15 cellular contexts compared by ENCODE assay signal in genomic region chr3:43742935-43743334, GRCh38. TPM values are rescaled to one million over a fixed set of nuclear protein-coding genes. Genes with fewer than 3 reads are reported as not detected.
DNase-seq lines count a peak whose midpoint lies in the region; ATAC-seq, FAIRE-seq and TF ChIP-seq lines count a peak whose summit lies in the region.
"Had no signal": no experiment of that assay in that cellular context is flagged by ENCODE, and none has a peak within 500 bp of the region (broad histone marks: within the 10 kb centered on the region; RNA-seq: fewer than 3 reads in every experiment).

No MANE protein-coding gene starts in this region.

- no peak for TF ChIP-seq EP300 in HepG2 (IDR thresholded peaks at IDR 0.05; ENCODE audit: low read depth in 2 of 2, low read length in 2 of 2)
- no peak for TF ChIP-seq EP300 in HepG2 (CRISPR knock-in tag; IDR thresholded peaks at IDR 0.05; ENCODE audit: borderline replicate concordance)

- H3K4me3 Mint-ChIP-seq in MCF 10A (ENCODE audit: unreplicated experiment) = no peak overlapping the region
- H3K4me3 Mint-ChIP-seq: natural killer cell treated with Interleukin-12 subunit alpha and Interleukin-12 subunit beta and Interleukin-15 and Interleukin-18, amount 100 ng/mL, for 72 hours; stimulated activated naive CD8-positive, alpha-beta T cell treated with anti-CD3 and anti-CD28 coated beads, Interleukin-15, Interleukin-2, amounts not matched to agents 100 ng/mL and 50 ng/mL, for 24 hours had no signal

- H3K4me1 ChIP-seq in liver (ENCODE audit: control insufficient read depth in 4 of 4, insufficient read depth in 4 of 4, low read length in 3 of 4) (peaks cover 2 to 12% (median 7%) of the 10 kb centered on the region in 4 donors), HepG2 (ENCODE audit: insufficient read depth, low read length) (peaks cover 9% of the 10 kb centered on the region), aorta (ENCODE audit: control insufficient read depth in 1 of 2, insufficient read depth in 2 of 2, low read length in 2 of 2) (no peaks in the 10 kb centered on the region)
- H3K4me1 ChIP-seq: BLaER1 had no signal

- no peak overlapping the region for H3K4me2 ChIP-seq in HepG2 (ENCODE audit: low read depth, low read length)
- H3K4me2 ChIP-seq: BLaER1, KMS-11 had no signal

- intact Hi-C loops in HepG2 (cut with micrococcal nuclease; ENCODE audit: unreplicated experiment) = no loop called here
- intact Hi-C loops in MCF 10A (cut with micrococcal nuclease) = loop anchor here (1.0 kb wide), 1 partner anchor 199 kb away; no protein-coding TSS in a partner anchor
- intact Hi-C loops in aorta (cut with DNase I) = no loop called here

- CTCF ChIA-PET in HepG2 (lab: Yijun Ruan, JAX; ENCODE audit: low intra/inter-chr PET ratio, low total read pairs) (no interaction called here), MCF 10A (lab: Yijun Ruan, JAX) (interaction anchor here (0.7 to 0.9 kb wide), 2 partner anchors 53 to 55 kb away, joined by 3 to 5 read pairs; no protein-coding TSS in a partner anchor)

- TF ChIP-seq POLR2A in HepG2 (IDR thresholded peaks at IDR 0.05; ENCODE audit: insufficient read depth in 1 of 2, low read depth in 2 of 2, low read length in 2 of 2) = no peak

- POLR2A ChIA-PET in HepG2 (lab: Yijun Ruan, JAX) = no interaction called here
- POLR2A ChIA-PET in MCF 10A (lab: Yijun Ruan, JAX) = interaction anchor here (0.8 to 0.9 kb wide), 3 partner anchors 11 to 241 kb away, joined by 3 read pairs; no protein-coding TSS in a partner anchor

- H3K4me3 ChIP-seq in liver (ENCODE audit: low read depth in 1 of 3, low read length in 3 of 3) (no peak overlapping the region), HepG2 (replicated peaks in 1 of 3; ENCODE audit: insufficient read depth in 1 of 3, low read depth in 2 of 3, low read length in 3 of 3) (no peak overlapping the region), aorta (ENCODE audit: low read length in 2 of 2) (no peak overlapping the region)
- H3K4me3 ChIP-seq: BLaER1 had no signal

- TF ChIP-seq CTCF in liver (IDR thresholded peaks at IDR 0.05; ENCODE audit: low read depth, low read length, missing input control) (no peak), HepG2 (CRISPR knock-in tag; IDR thresholded peaks at IDR 0.05) (no peak; the same call in 1 of the 2 replicates), MCF 10A (IDR thresholded peaks at IDR 0.05; ENCODE audit: unreplicated experiment) (peak; percentile 26)

- H3K36me3 Mint-ChIP-seq in MCF 10A (ENCODE audit: insufficient read depth, unreplicated experiment) = no peaks in the 10 kb centered on the region
- H3K36me3 Mint-ChIP-seq: natural killer cell treated with Interleukin-12 subunit alpha and Interleukin-12 subunit beta and Interleukin-15 and Interleukin-18, amount 100 ng/mL, for 72 hours had no signal

- no TSS peak for BruUV-seq in HepG2 (replicated peaks; lab: Mats Ljungman, UMichigan)
- no TSS peak for BruUV-seq in MCF 10A (replicated peaks; lab: Mats Ljungman, UMichigan)

- H3K9me3 Mint-ChIP-seq in MCF 10A (ENCODE audit: unreplicated experiment) = peaks cover 11% of the 10 kb centered on the region
- H3K9me3 Mint-ChIP-seq: natural killer cell treated with Interleukin-12 subunit alpha and Interleukin-12 subunit beta and Interleukin-15 and Interleukin-18, amount 100 ng/mL, for 72 hours; stimulated activated naive CD8-positive, alpha-beta T cell treated with anti-CD3 and anti-CD28 coated beads, Interleukin-15, Interleukin-2, amounts not matched to agents 100 ng/mL and 50 ng/mL, for 24 hours had no signal

- no peak overlapping the region for H2AFZ ChIP-seq in HepG2 (ENCODE audit: low read length)

- no peaks in the 10 kb centered on the region for H3K4me1 Mint-ChIP-seq in MCF 10A (ENCODE audit: insufficient read depth, unreplicated experiment)

- H3K9ac ChIP-seq in liver (ENCODE audit: low read depth in 1 of 2, low read length in 2 of 2) = no peak overlapping the region
- no peak overlapping the region for H3K9ac ChIP-seq in HepG2 (ENCODE audit: insufficient read depth, low read depth, low read length)
- H3K9ac ChIP-seq: BLaER1, KMS-11 had no signal

- H3K27ac ChIP-seq in liver (ENCODE audit: low read depth in 1 of 2, low read length in 2 of 2) = no peak overlapping the region
- H3K27ac ChIP-seq in HepG2 (ENCODE audit: extremely low read length, insufficient read depth, low read length) = no peak overlapping the region
- no peak overlapping the region for H3K27ac ChIP-seq in aorta (ENCODE audit: low read depth in 1 of 2, low read length in 2 of 2)
- H3K27ac ChIP-seq: BLaER1, KMS-11 had no signal

- TF ChIP-seq RAD21 in liver (IDR thresholded peaks at IDR 0.05) (peak; percentile 66 to 67), HepG2 (CRISPR knock-in tag; IDR thresholded peaks at IDR 0.05) (no peak)

- in situ Hi-C loops in HepG2 (cut with HindIII; ENCODE audit: extremely low pct_ligation_motif_present, low pct_unique_long_range_greater_than_20kb) = no loop called here

- no peak for DNase-seq in HepG2 (ENCODE audit: low spot score)
- DNase-seq in MCF 10A (ENCODE audit: unreplicated experiment) = peak; percentile 28
- no peak for DNase-seq in left lobe of liver (ENCODE audit: low spot score)
- DNase-seq in aorta = no peak
- DNase-seq in NCI-H1048 (lab: John Stamatoyannopoulos, UW) = no peak
- no peak for DNase-seq in 8988T
- DNase-seq: activated naive CD4-positive, alpha-beta T cell treated with Interleukin-2 at 50 U/mL for 16 hours; GOT3; NCI-H524 had no signal

- FAIRE-seq in HepG2 (lab: Jason Lieb, UNC) = no peak

- no peaks in the 10 kb centered on the region for H3K36me3 ChIP-seq in liver (ENCODE audit: control insufficient read depth in 4 of 4, insufficient read depth in 3 of 4, low read depth in 1 of 4, low read length in 3 of 4)
- no peaks in the 10 kb centered on the region for H3K36me3 ChIP-seq in HepG2 (replicated peaks in 1 of 2; ENCODE audit: control insufficient read depth in 1 of 2, insufficient read depth in 2 of 2, low read length in 2 of 2)
- no peaks in the 10 kb centered on the region for H3K36me3 ChIP-seq in aorta (ENCODE audit: control insufficient read depth in 1 of 2, insufficient read depth in 2 of 2, low read length in 1 of 2)
- H3K36me3 ChIP-seq: BLaER1 had no signal

- no peaks in the 10 kb centered on the region for H3K9me3 ChIP-seq in liver (ENCODE audit: control insufficient read depth in 4 of 4, low read length in 3 of 4)
- 0 out of 2 replicates have a peak, but pooled peaks cover 5% of the 10 kb centered on the region for H3K9me3 ChIP-seq in HepG2 (ENCODE audit: low read length)
- H3K9me3 ChIP-seq in aorta (ENCODE audit: control insufficient read depth, low read length) = no peaks in the 10 kb centered on the region

- H3K79me2 ChIP-seq in HepG2 (ENCODE audit: insufficient read depth, low read length) = no peaks in the 10 kb centered on the region

- H3K27me3 ChIP-seq in liver (ENCODE audit: control insufficient read depth in 4 of 4, insufficient read depth in 4 of 4, low read length in 3 of 4) (no peaks in the 10 kb centered on the region), HepG2 (ENCODE audit: control insufficient read depth in 1 of 2, insufficient read depth in 2 of 2, low read length in 2 of 2) (peaks cover 0 to 10% of the 10 kb centered on the region in 2 experiments; a peak in 2 of 5 replicates), aorta (ENCODE audit: control insufficient read depth in 1 of 2, insufficient read depth in 2 of 2, low read length in 1 of 2) (no peaks in the 10 kb centered on the region)
- H3K27me3 ChIP-seq: BLaER1 had no signal

- H4K20me1 ChIP-seq in HepG2 (ENCODE audit: insufficient read depth, low read length) = no peaks in the 10 kb centered on the region
- H4K20me1 ChIP-seq: BLaER1 had no signal

- ATAC-seq in HepG2 = no peak
- peak; percentile 42 for ATAC-seq in left lobe of liver
- peak; percentile 55 for ATAC-seq in aorta (ENCODE audit: low FRiP score)
- no peak for ATAC-seq in GM21825 (IDR thresholded peaks at IDR 0.05; ENCODE audit: unreplicated experiment)
- ATAC-seq: natural killer cell treated with Interleukin-12 subunit alpha and Interleukin-12 subunit beta and Interleukin-15 and Interleukin-18, amount 100 ng/mL, for 72 hours had no signal

- WGBS in liver = 23% methylated on average over 4 of the region's 4 CpGs
- WGBS in HepG2 (ENCODE audit: low lambda C conversion rate) = 37% methylated on average over 4 of the region's 4 CpGs
- 12 to 14% methylated on average over 4 of the region's 4 CpGs for WGBS in aorta, 2 donors

- peak overlapping the region; percentile 65 for H3K27ac Mint-ChIP-seq in MCF 10A (ENCODE audit: low read depth, unreplicated experiment)
- H3K27ac Mint-ChIP-seq: natural killer cell treated with Interleukin-12 subunit alpha and Interleukin-12 subunit beta and Interleukin-15 and Interleukin-18, amount 100 ng/mL, for 72 hours; stimulated activated naive CD8-positive, alpha-beta T cell treated with anti-CD3 and anti-CD28 coated beads, Interleukin-15, Interleukin-2, amounts not matched to agents 100 ng/mL and 50 ng/mL, for 24 hours had no signal

- H3K27me3 Mint-ChIP-seq in MCF 10A (ENCODE audit: insufficient read depth, unreplicated experiment) = no peaks in the 10 kb centered on the region
- H3K27me3 Mint-ChIP-seq: stimulated activated naive CD8-positive, alpha-beta T cell treated with anti-CD3 and anti-CD28 coated beads, Interleukin-15, Interleukin-2, amounts not matched to agents 100 ng/mL and 50 ng/mL, for 24 hours had no signal

RNA-seq across cellular contexts. Expression of gene ABHD5, which starts 52.2 kb away (rescaled TPM):
- total RNA-seq in liver = 10 to 100 TPM; 22.5 to 25.8 TPM
- polyA plus RNA-seq in liver = 1 to 10 TPM; 9.2 to 9.7 TPM
- total RNA-seq in HepG2 (2016; rRNA removed; fragmentation: Illumina TruSeq; extraction: Trizol) = 13.3 and 16.8 TPM in 2 replicates
- 4.2 and 4.3 TPM in 2 replicates for total RNA-seq in HepG2 (2016; cell fraction: cytosol; rRNA removed; fragmentation: Illumina TruSeq; extraction: Trizol; ENCODE audit: low read depth)
- total RNA-seq in HepG2 (2016; cell fraction: insoluble cytoplasmic fraction; rRNA removed; fragmentation: Illumina TruSeq; extraction: Trizol) = 11.4 and 15.4 TPM in 2 replicates
- total RNA-seq in HepG2 (2016; cell fraction: membrane; rRNA removed; fragmentation: Illumina TruSeq; extraction: Trizol) = 8.2 and 11.1 TPM in 2 replicates
- 10.2 and 10.6 TPM in 2 replicates for total RNA-seq in HepG2 (2016; cell fraction: nucleus; rRNA removed; fragmentation: Illumina TruSeq; extraction: Trizol)
- 4.1 and 4.5 TPM in 2 replicates for polyA plus RNA-seq in HepG2 (2011; rRNA removed)
- 2.6 and 4.9 TPM in 2 replicates for polyA plus RNA-seq in HepG2 (2011; cell fraction: cytosol; rRNA removed)
- polyA plus RNA-seq in HepG2 (2011; cell fraction: nucleus; rRNA removed) = 3.1 and 3.5 TPM in 2 replicates
- polyA plus RNA-seq in HepG2 (2012) = 5.6 TPM in 2 replicates
- polyA plus RNA-seq in HepG2 (2016; cell fraction: cytosol; fragmentation: Illumina TruSeq; extraction: Trizol; ENCODE audit: low read depth) = 3.8 and 4.0 TPM in 2 replicates
- polyA plus RNA-seq in HepG2 (2016; cell fraction: insoluble cytoplasmic fraction; fragmentation: Illumina TruSeq; extraction: Trizol; ENCODE audit: low read depth) = 10.3 and 14.1 TPM in 2 replicates
- polyA plus RNA-seq in HepG2 (2016; cell fraction: membrane; fragmentation: Illumina TruSeq; extraction: Trizol; ENCODE audit: low read depth) = 6.9 and 7.1 TPM in 2 replicates
- polyA plus RNA-seq in HepG2 (2016; cell fraction: nucleus; fragmentation: Illumina TruSeq; extraction: Trizol; ENCODE audit: insufficient read depth, low read depth) = 8.4 and 9.7 TPM in 2 replicates
- polyA minus RNA-seq in HepG2 (2011; rRNA and poly(A)+ RNA removed; ENCODE audit: low replicate concordance) = 4.4 and 33.3 TPM in 2 replicates
- 3.1 and 3.7 TPM in 2 replicates for polyA minus RNA-seq in HepG2 (2011; cell fraction: cytosol; rRNA and poly(A)+ RNA removed)
- polyA minus RNA-seq in HepG2 (2011; cell fraction: nucleus; rRNA and poly(A)+ RNA removed) = 18.7 and 20.1 TPM in 2 replicates
- total RNA-seq in MCF 10A (2022) = 30.3 and 32.6 TPM in 2 replicates
- total RNA-seq in left lobe of liver = 12.8 TPM
- 10 to 100 TPM; 16.2 to 28.8 TPM for total RNA-seq in aorta
- 10 to 100 TPM in 1 of 2 donors, 1 to 10 TPM in 1; 8.6 to 14.5 TPM for polyA plus RNA-seq in aorta

Comparison
In these comparisons a context has a peak if more than half of its experiments do, and no peak if none do; other contexts are left out.
1. ATAC-seq: peak in left lobe of liver (single experiment) and aorta (single experiment); none in HepG2 (single experiment) and GM21825 (single experiment).